24 cellular contexts compared by ENCODE assay signal in genomic region chrX:82163701-82164100, GRCh38.
"Had no signal": no experiment of that assay in that cellular context is flagged by ENCODE, and none has a peak within 500 bp of the region (broad histone marks: within the 10 kb centered on the region; RNA-seq: fewer than 3 reads in every experiment).

No MANE protein-coding gene starts in this region.

- ATAC-seq: activated naive CD8-positive, alpha-beta T cell treated with anti-CD3 and anti-CD28 coated beads, Interleukin-2, amount 50 U/mL, for 24 hours; activated T-cell treated with anti-CD3 and anti-CD28 coated beads, Interleukin-2, amount 50 U/mL, for 4 hours; activated T-helper 17 cell treated with anti-CD3 and anti-CD28 coated beads, Interleukin-2, amount 50 U/mL, for 72 hours; foreskin keratinocyte; heart right ventricle; left lung; lower lobe of right lung; mucosa of descending colon; natural killer cell treated with Interleukin-12 subunit alpha and Interleukin-12 subunit beta and Interleukin-15 and Interleukin-18, amount 100 ng/mL, for 72 hours; right cardiac atrium; stimulated activated naive B cell treated with anti-CD40 and anti-IgM and Interleukin-4, amounts not matched to agents 10 μg/mL and 1 μg/mL and 100 μg/mL, for 72 hours; WTC11 had no signal

- H3K4me3 ChIP-seq: breast epithelium, heart right ventricle, left lung, lower lobe of right lung, mucosa of descending colon, stomach, tibial artery had no signal

- H3K9me3 ChIP-seq: left lung, lower lobe of right lung had no signal

- H3K36me3 ChIP-seq: breast epithelium, heart right ventricle, left lung, lower lobe of right lung, stomach, tibial artery had no signal

- H3K4me1 ChIP-seq: breast epithelium, foreskin keratinocyte, heart right ventricle, left lung, lower lobe of right lung, stomach, tibial artery had no signal

- DNase-seq: activated CD4-positive, alpha-beta memory T cell treated with anti-CD3 and anti-CD28 coated beads, Interleukin-2, amount 10 ng/mL, durations not matched to agents 7 days and 5 days; activated CD4-positive, alpha-beta T cell treated with anti-CD3 and anti-CD28 coated beads for 1 hour; activated CD4-positive, alpha-beta T cell treated with anti-CD3 and anti-CD28 coated beads, Interleukin-2, amount 10 ng/mL, durations not matched to agents 7 days and 5 days; activated naive CD8-positive, alpha-beta T cell treated with anti-CD3 and anti-CD28 coated beads, Interleukin-2, amount 50 U/mL, for 24 hours; activated T-cell treated with anti-CD3 and anti-CD28 coated beads, Interleukin-2, amount 50 U/mL, for 4 hours; dermis blood vessel endothelial cell; effector CD4-positive, alpha-beta T cell; heart right ventricle; kidney glomerular epithelial cell; left lung; lower lobe of right lung; mesendoderm; mucosa of descending colon; right cardiac atrium; stimulated activated CD4-positive, alpha-beta T cell treated with anti-CD3 and anti-CD28 coated beads, Interleukin-15, amount 100 ng/mL, for 24 hours; stimulated activated CD4-positive, alpha-beta T cell treated with anti-CD3 and anti-CD28 coated beads, Interleukin-2, amount 100 ng/mL, for 24 hours; stimulated activated naive B cell treated with anti-CD40 and anti-IgM and Interleukin-4, amounts not matched to agents 10 μg/mL and 1 μg/mL and 100 μg/mL, for 72 hours; stomach; tibial artery had no signal

- H3K27me3 ChIP-seq: foreskin keratinocyte, heart right ventricle, left lung, stomach, tibial artery had no signal

- H3K27ac ChIP-seq: breast epithelium, foreskin keratinocyte, heart right ventricle, left lung, lower lobe of right lung, stomach, tibial artery had no signal
